In the genomic region with DNA sequence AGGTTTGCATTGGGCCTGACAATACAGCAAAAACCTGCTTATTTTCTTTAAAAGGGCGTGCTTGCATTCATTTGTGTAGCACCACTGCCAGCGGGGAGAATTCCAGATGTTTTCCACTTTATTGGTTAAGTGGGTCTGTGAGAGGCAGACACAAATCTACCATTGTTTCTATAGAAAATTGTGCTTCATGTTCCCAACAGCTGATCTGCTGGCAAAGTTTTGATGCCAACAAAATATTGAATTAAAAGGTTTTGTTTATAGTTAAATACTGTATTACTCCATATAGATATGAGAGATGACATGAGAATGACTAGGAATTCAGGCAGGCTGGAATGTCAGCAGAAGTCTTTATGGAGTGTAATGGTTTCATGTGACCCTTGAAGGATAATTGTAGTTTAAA, we compare ENCODE assay signal across 31 cellular contexts.
"Had no signal": no experiment of that assay in that cellular context is flagged by ENCODE, and none has a peak within 500 bp of the region (broad histone marks: within the 10 kb centered on the region; RNA-seq: fewer than 3 reads in every experiment).

No MANE protein-coding gene starts in this region.

- H3K36me3 ChIP-seq: ascending aorta, breast epithelium, cardiac muscle cell, colonic mucosa, esophagus squamous epithelium, gastrocnemius medialis, heart left ventricle had no signal

- DNase-seq: activated CD4-positive, alpha-beta memory T cell treated with anti-CD3 and anti-CD28 coated beads for 36 hours; activated CD4-positive, alpha-beta T cell treated with anti-CD3 and anti-CD28 coated beads for 36 hours; activated CD4-positive, alpha-beta T cell treated with anti-CD3 and anti-CD28 coated beads, Interleukin-2, amount 10 ng/mL, durations not matched to agents 24 days and 14 days; activated CD4-positive, CD25-positive, alpha-beta regulatory T cell; activated CD4-positive, CD25-positive, alpha-beta regulatory T cell treated with anti-CD3 and anti-CD28 coated beads, Interleukin-2, amount 50 U/mL, for 72 hours; activated CD8-positive, alpha-beta memory T cell treated with anti-CD3 and anti-CD28 coated beads, Interleukin-2, amount 10 ng/mL, durations not matched to agents 7 days and 5 days; activated CD8-positive, alpha-beta memory T cell treated with anti-CD3 and anti-CD28 coated beads, Interleukin-2, amount 50 U/mL, for 4 hours; activated CD8-positive, alpha-beta T cell treated with anti-CD3 and anti-CD28 coated beads, Interleukin-2, amount 10 ng/mL, durations not matched to agents 7 days and 5 days; activated gamma-delta T cell; activated naive CD4-positive, alpha-beta T cell; activated naive CD4-positive, alpha-beta T cell treated with anti-CD3 and anti-CD28 coated beads, Interleukin-2, amount 10 ng/mL, durations not matched to agents 7 days and 5 days; activated naive CD8-positive, alpha-beta T cell treated with anti-CD3 and anti-CD28 coated beads, Interleukin-2, amount 10 ng/mL, durations not matched to agents 7 days and 5 days; activated T-cell treated with anti-CD3 and anti-CD28 coated beads, Interleukin-2, amount 50 U/mL, for 1 hour; activated T-cell treated with anti-CD3 and anti-CD28 coated beads, Interleukin-2, amount 50 U/mL, for 48 hours; central memory CD4-positive, alpha-beta T cell; cerebellar nuclear complex; colonic mucosa; effector CD8-positive, alpha-beta T cell; esophagus squamous epithelium; foreskin fibroblast; gastrocnemius medialis; glutamatergic neuron; heart left ventricle; T-helper 2 cell had no signal

- H3K4me1 ChIP-seq: ascending aorta, breast epithelium, colonic mucosa, esophagus squamous epithelium, gastrocnemius medialis had no signal

- H3K27me3 Mint-ChIP-seq: activated CD4-positive, alpha-beta memory T cell treated with anti-CD3 and anti-CD28 coated beads for 36 hours; activated CD4-positive, alpha-beta T cell treated with anti-CD3 and anti-CD28 coated beads, Interleukin-2, amount 10 ng/mL, durations not matched to agents 24 days and 14 days; activated CD8-positive, alpha-beta memory T cell treated with anti-CD3 and anti-CD28 coated beads, Interleukin-2, amount 10 ng/mL, durations not matched to agents 7 days and 5 days; activated naive CD4-positive, alpha-beta T cell treated with anti-CD3 and anti-CD28 coated beads, Interleukin-2, amount 10 ng/mL, durations not matched to agents 7 days and 5 days had no signal

- H3K27me3 ChIP-seq: ascending aorta, breast epithelium, cardiac muscle cell, colonic mucosa, esophagus squamous epithelium, gastrocnemius medialis, heart left ventricle had no signal

- H3K27ac Mint-ChIP-seq: activated CD4-positive, alpha-beta memory T cell treated with anti-CD3 and anti-CD28 coated beads for 36 hours; activated CD4-positive, alpha-beta T cell treated with anti-CD3 and anti-CD28 coated beads for 36 hours; activated CD4-positive, alpha-beta T cell treated with anti-CD3 and anti-CD28 coated beads, Interleukin-2, amount 10 ng/mL, durations not matched to agents 24 days and 14 days; activated CD8-positive, alpha-beta memory T cell treated with anti-CD3 and anti-CD28 coated beads, Interleukin-2, amount 10 ng/mL, durations not matched to agents 7 days and 5 days; activated CD8-positive, alpha-beta T cell treated with anti-CD3 and anti-CD28 coated beads, Interleukin-2, amount 10 ng/mL, durations not matched to agents 7 days and 5 days; activated naive CD4-positive, alpha-beta T cell treated with anti-CD3 and anti-CD28 coated beads, Interleukin-2, amount 10 ng/mL, durations not matched to agents 7 days and 5 days; activated naive CD4-positive, alpha-beta T cell treated with anti-CD3 and anti-CD28 coated beads, Interleukin-2, amount 50 U/mL, for 72 hours; activated naive CD8-positive, alpha-beta T cell treated with anti-CD3 and anti-CD28 coated beads, Interleukin-2, amount 10 ng/mL, durations not matched to agents 7 days and 5 days; activated T-helper 1 cell treated with anti-CD3 and anti-CD28 coated beads, Interleukin-12 subunit alpha, Interleukin-12 subunit beta, Interleukin-2, Interleukin-4 antibody, amounts not matched to agents 30 ng/mL and 10 ng/mL and 1 ng/mL, durations not matched to agents 14 hours and 24 hours and 36 hours; brain had no signal

- H3K4me3 ChIP-seq: ascending aorta, breast epithelium, cardiac muscle cell, colonic mucosa, esophagus squamous epithelium, gastrocnemius medialis, heart left ventricle had no signal

- H3K9me3 ChIP-seq: ascending aorta, breast epithelium, colonic mucosa, esophagus squamous epithelium, gastrocnemius medialis, heart left ventricle had no signal

- H3K4me3 Mint-ChIP-seq: activated CD4-positive, alpha-beta memory T cell treated with anti-CD3 and anti-CD28 coated beads for 36 hours; activated CD4-positive, alpha-beta T cell treated with anti-CD3 and anti-CD28 coated beads for 36 hours; activated CD4-positive, alpha-beta T cell treated with anti-CD3 and anti-CD28 coated beads, Interleukin-2, amount 10 ng/mL, durations not matched to agents 24 days and 14 days; activated CD8-positive, alpha-beta memory T cell treated with anti-CD3 and anti-CD28 coated beads, Interleukin-2, amount 10 ng/mL, durations not matched to agents 7 days and 5 days; activated CD8-positive, alpha-beta T cell treated with anti-CD3 and anti-CD28 coated beads, Interleukin-2, amount 10 ng/mL, durations not matched to agents 7 days and 5 days; activated naive CD4-positive, alpha-beta T cell treated with anti-CD3 and anti-CD28 coated beads, Interleukin-2, amount 10 ng/mL, durations not matched to agents 7 days and 5 days; activated naive CD8-positive, alpha-beta T cell treated with anti-CD3 and anti-CD28 coated beads, Interleukin-2, amount 10 ng/mL, durations not matched to agents 7 days and 5 days; activated T-helper 1 cell treated with anti-CD3 and anti-CD28 coated beads, Interleukin-12 subunit alpha, Interleukin-12 subunit beta, Interleukin-2, Interleukin-4 antibody, amounts not matched to agents 30 ng/mL and 10 ng/mL and 1 ng/mL, durations not matched to agents 14 hours and 24 hours and 36 hours had no signal

- H3K36me3 Mint-ChIP-seq: activated CD4-positive, alpha-beta memory T cell treated with anti-CD3 and anti-CD28 coated beads for 36 hours; activated CD8-positive, alpha-beta memory T cell treated with anti-CD3 and anti-CD28 coated beads, Interleukin-2, amount 10 ng/mL, durations not matched to agents 7 days and 5 days; activated naive CD4-positive, alpha-beta T cell treated with anti-CD3 and anti-CD28 coated beads, Interleukin-2, amount 10 ng/mL, durations not matched to agents 7 days and 5 days; activated naive CD4-positive, alpha-beta T cell treated with anti-CD3 and anti-CD28 coated beads, Interleukin-2, amount 50 U/mL, for 72 hours; activated naive CD8-positive, alpha-beta T cell treated with anti-CD3 and anti-CD28 coated beads, Interleukin-2, amount 10 ng/mL, durations not matched to agents 7 days and 5 days; brain had no signal

- H3K4me1 Mint-ChIP-seq: activated CD4-positive, alpha-beta T cell treated with anti-CD3 and anti-CD28 coated beads for 36 hours; activated CD4-positive, alpha-beta T cell treated with anti-CD3 and anti-CD28 coated beads, Interleukin-2, amount 10 ng/mL, durations not matched to agents 24 days and 14 days; activated CD8-positive, alpha-beta memory T cell treated with anti-CD3 and anti-CD28 coated beads, Interleukin-2, amount 10 ng/mL, durations not matched to agents 7 days and 5 days; activated naive CD4-positive, alpha-beta T cell treated with anti-CD3 and anti-CD28 coated beads, Interleukin-2, amount 10 ng/mL, durations not matched to agents 7 days and 5 days; activated naive CD8-positive, alpha-beta T cell treated with anti-CD3 and anti-CD28 coated beads, Interleukin-2, amount 10 ng/mL, durations not matched to agents 7 days and 5 days had no signal

- H3K9me3 Mint-ChIP-seq: activated CD4-positive, alpha-beta memory T cell treated with anti-CD3 and anti-CD28 coated beads for 36 hours; activated CD4-positive, alpha-beta T cell treated with anti-CD3 and anti-CD28 coated beads, Interleukin-2, amount 10 ng/mL, durations not matched to agents 24 days and 14 days; activated naive CD4-positive, alpha-beta T cell treated with anti-CD3 and anti-CD28 coated beads, Interleukin-2, amount 10 ng/mL, durations not matched to agents 7 days and 5 days; activated naive CD8-positive, alpha-beta T cell treated with anti-CD3 and anti-CD28 coated beads, Interleukin-2, amount 10 ng/mL, durations not matched to agents 7 days and 5 days; activated T-helper 1 cell treated with anti-CD3 and anti-CD28 coated beads, Interleukin-12 subunit alpha, Interleukin-12 subunit beta, Interleukin-2, Interleukin-4 antibody, amounts not matched to agents 30 ng/mL and 10 ng/mL and 1 ng/mL, durations not matched to agents 14 hours and 24 hours and 36 hours; brain had no signal

- ATAC-seq: activated CD4-positive, alpha-beta T cell treated with anti-CD3 and anti-CD28 coated beads for 36 hours; activated CD8-positive, alpha-beta memory T cell treated with anti-CD3 and anti-CD28 coated beads, Interleukin-2, amount 10 ng/mL, durations not matched to agents 7 days and 5 days; activated CD8-positive, alpha-beta T cell treated with anti-CD3 and anti-CD28 coated beads, Interleukin-2, amount 10 ng/mL, durations not matched to agents 7 days and 5 days; activated naive CD4-positive, alpha-beta T cell treated with anti-CD3 and anti-CD28 coated beads, Interleukin-2, amount 50 U/mL, for 72 hours; gastrocnemius medialis; heart left ventricle had no signal

- H3K27ac ChIP-seq: ascending aorta, breast epithelium, cardiac muscle cell, colonic mucosa, epithelial cell of prostate, esophagus squamous epithelium, gastrocnemius medialis, heart left ventricle had no signal
